22 cellular contexts compared by ENCODE assay signal in genomic region chr14:38724621-38725020, GRCh38.
"Had no signal": no experiment of that assay in that cellular context is flagged by ENCODE, and none has a peak within 500 bp of the region (broad histone marks: within the 10 kb centered on the region; RNA-seq: fewer than 3 reads in every experiment).

No MANE protein-coding gene starts in this region.

- H3K9me3 ChIP-seq: SK-N-SH had no signal

- ATAC-seq: Panc1, PC-3 had no signal

- H3K27ac ChIP-seq: RWPE1 had no signal

- DNase-seq: Karpas-422; KBM-7; MM.1S; NCI-H1092 treated with DMSO at 0.1 percent for 48 hours; NCI-H1436; NCI-H187; NCI-H2029; NCI-H2081 treated with DMSO at 0.1 percent for 48 hours; NCI-H2171; NCI-H226; NCI-H446; NCI-H510A; NCI-H524 treated with DMSO at 0.1 percent for 48 hours; NCI-H69; NCI-H774; NK-92 treated with Interleukin-12 subunit alpha and Interleukin-12 subunit beta, amount 100 ng/mL, for 24 hours; PC-3; SHP77; SK-N-SH; SW 1271 had no signal
